Comparison of ENCODE assay signal across 27 cellular contexts in genomic region chr9:113952651-113953050, GRCh38.
DNase-seq lines count a peak whose midpoint lies in the region; ATAC-seq and TF ChIP-seq lines count a peak whose summit lies in the region.
"Had no signal": no experiment of that assay in that cellular context is flagged by ENCODE, and none has a peak within 500 bp of the region (broad histone marks: within the 10 kb centered on the region; RNA-seq: fewer than 3 reads in every experiment).

No MANE protein-coding gene starts in this region.

- no peak overlapping the region for H3K4me2 ChIP-seq in BLaER1
- H3K4me2 ChIP-seq in IMR-90 (ENCODE audit: low read depth, low read length): no peak overlapping the region
- H3K4me2 ChIP-seq in osteoblast (ENCODE audit: insufficient read depth, low read length): no peak overlapping the region
- H3K4me2 ChIP-seq: GM23338, KMS-11 had no signal

- ATAC-seq in IMR-90 (ENCODE audit: low read depth): no peak
- no peak for ATAC-seq in activated CD8-positive, alpha-beta T cell treated with anti-CD3 and anti-CD28 coated beads, Interleukin-2, amount 10 ng/mL, durations not matched to agents 7 days and 5 days
- ATAC-seq: CD8-positive, alpha-beta T cell; GM23338; PC-3; Right ventricle myocardium inferior; SK-N-SH treated with all-trans-retinoic acid at 6 μM for 48 hours had no signal

- POLR2A ChIA-PET in IMR-90 (lab: Charles Lee; ENCODE audit: unreplicated experiment): no interaction called here
- POLR2A ChIA-PET in activated CD8-positive, alpha-beta T cell treated with anti-CD3 and anti-CD28 coated beads, Interleukin-2, amount 10 ng/mL, durations not matched to agents 7 days and 5 days (lab: Charles Lee): no interaction called here

- no peaks in the 10 kb centered on the region for H3K27me3 Mint-ChIP-seq in T-helper 2 cell treated with Interferon-gamma antibody and Interleukin-4, amounts not matched to agents 5 μg/mL and 100 μg/mL, for 36 hours (ENCODE audit: low read depth)
- H3K27me3 Mint-ChIP-seq in activated CD8-positive, alpha-beta T cell treated with anti-CD3 and anti-CD28 coated beads, Interleukin-2, amount 10 ng/mL, durations not matched to agents 7 days and 5 days (ENCODE audit: low read depth): no peaks in the 10 kb centered on the region

- peak overlapping the region; percentile 58 for H2BK5ac ChIP-seq in IMR-90 (ENCODE audit: low read depth, low read length, poor library complexity, severe bottlenecking)

- no peak overlapping the region for H2AK9ac ChIP-seq in IMR-90 (replicated peaks; ENCODE audit: low read depth, low read length, poor library complexity)

- CTCF ChIA-PET in IMR-90 (lab: Yijun Ruan, JAX): no interaction called here
- CTCF ChIA-PET in activated CD8-positive, alpha-beta T cell treated with anti-CD3 and anti-CD28 coated beads, Interleukin-2, amount 10 ng/mL, durations not matched to agents 7 days and 5 days (lab: Charles Lee): no interaction called here

- H2BK20ac ChIP-seq in IMR-90 (ENCODE audit: low read depth, low read length): peak overlapping the region; percentile 11; the same call in 1 of the 2 replicates

- H2AFZ ChIP-seq in IMR-90 (replicated peaks; ENCODE audit: low read length, poor library complexity): no peak overlapping the region
- no peak overlapping the region for H2AFZ ChIP-seq in osteoblast (ENCODE audit: low read length)
- H2AFZ ChIP-seq: GM23338 had no signal

- peak overlapping the region; percentile 39; the same call in 1 of the 2 replicates for H3K18ac ChIP-seq in IMR-90 (ENCODE audit: low read depth, low read length)

- intact Hi-C loops in IMR-90 (cut with micrococcal nuclease): no loop called here

- H3K4me3 ChIP-seq in BLaER1 (no peak overlapping the region), IMR-90 (ENCODE audit: insufficient read depth, low read depth, low read length) (no peak overlapping the region), osteoblast (ENCODE audit: insufficient read depth, low read length) (no peak overlapping the region)
- H3K4me3 ChIP-seq: GM23338, SJCRH30 had no signal

- no peak overlapping the region for H3K56ac ChIP-seq in IMR-90 (ENCODE audit: extremely low read depth, insufficient read depth, low read length)

- H3K9ac ChIP-seq in BLaER1 (no peak overlapping the region), IMR-90 (ENCODE audit: low read depth, low read length) (no peak overlapping the region)
- H3K9ac ChIP-seq: KMS-11 had no signal

- H3K36me3 ChIP-seq in BLaER1 (peaks cover 53% of the 10 kb centered on the region), IMR-90 (ENCODE audit: control insufficient read depth, insufficient read depth, low read length) (no peaks in the 10 kb centered on the region), osteoblast (ENCODE audit: insufficient read depth, low read length) (no peaks in the 10 kb centered on the region)
- H3K36me3 ChIP-seq: SJCRH30 had no signal

- H2BK120ac ChIP-seq in IMR-90 (ENCODE audit: low read depth, low read length): peak overlapping the region; percentile 6; the same call in 1 of the 2 replicates

- no peaks in the 10 kb centered on the region for H3K36me3 Mint-ChIP-seq in T-helper 2 cell treated with Interferon-gamma antibody and Interleukin-4, amounts not matched to agents 5 μg/mL and 100 μg/mL, for 36 hours (ENCODE audit: low read depth)
- no peaks in the 10 kb centered on the region for H3K36me3 Mint-ChIP-seq in activated CD8-positive, alpha-beta T cell treated with anti-CD3 and anti-CD28 coated beads, Interleukin-2, amount 10 ng/mL, durations not matched to agents 7 days and 5 days (ENCODE audit: low read depth)
- H3K36me3 Mint-ChIP-seq: CD8-positive, alpha-beta T cell; IgD-negative memory B cell had no signal

- H3K9me3 ChIP-seq in BLaER1: no peaks in the 10 kb centered on the region
- H3K9me3 ChIP-seq in IMR-90 (ENCODE audit: control insufficient read depth, insufficient read depth, low read length): no peaks in the 10 kb centered on the region
- H3K9me3 ChIP-seq in osteoblast (ENCODE audit: low read depth, low read length): no peaks in the 10 kb centered on the region
- H3K9me3 ChIP-seq: SJCRH30 had no signal

- peak overlapping the region; percentile 22; the same call in 1 of the 2 replicates for H3K23ac ChIP-seq in IMR-90 (ENCODE audit: low read depth, low read length)

- H3K79me1 ChIP-seq in IMR-90 (ENCODE audit: low read depth in 1 of 2, low read length in 2 of 2): peaks cover 66 to 91% of the 10 kb centered on the region in 2 experiments

- no TSS peak for BruUV-seq in IMR-90 (replicated peaks; lab: Mats Ljungman, UMichigan)

- H3K27ac ChIP-seq in BLaER1 (peak overlapping the region; percentile 4; the same call in 1 of the 2 replicates), IMR-90 (ENCODE audit: insufficient read depth, low read length) (no peak overlapping the region; the same call in 1 of the 2 replicates), osteoblast (ENCODE audit: low read depth, low read length) (peak overlapping the region; percentile 56)
- H3K27ac ChIP-seq: KMS-11, SJCRH30 had no signal

- peaks cover 41% of the 10 kb centered on the region for H3K9me1 ChIP-seq in IMR-90 (ENCODE audit: insufficient read depth, low read length)

- H4K5ac ChIP-seq in IMR-90 (ENCODE audit: low read depth, low read length): peak overlapping the region; percentile 27; the same call in 1 of the 2 replicates

- peak overlapping the region; percentile 14 for H3K14ac ChIP-seq in IMR-90 (replicated peaks; ENCODE audit: low read depth, low read length)

- DNase-seq in IMR-90 (no peak), hepatic stellate cell (ENCODE audit: low spot score) (peak; percentile 11), osteoblast (ENCODE audit: insufficient read length, low spot score, missing footprints) (no peak), inferior parietal cortex (ENCODE audit: extremely low spot score) (no peak)
- no peak for DNase-seq in T-helper 2 cell treated with Interferon-gamma antibody and Interleukin-4, amounts not matched to agents 5 μg/mL and 100 μg/mL, for 36 hours (ENCODE audit: low spot score)
- no peak for DNase-seq in stimulated activated CD4-positive, alpha-beta T cell treated with anti-CD3 and anti-CD28 coated beads, Interleukin-2, amount 100 ng/mL, for 48 hours
- DNase-seq in activated CD8-positive, alpha-beta T cell treated with anti-CD3 and anti-CD28 coated beads, Interleukin-2, amount 10 ng/mL, durations not matched to agents 7 days and 5 days: no peak
- DNase-seq: 8988T; ACHN; DMS 273 treated with DMSO at 0.1 percent for 48 hours; DMS79 treated with DMSO at 0.1 percent for 48 hours; H9; MM.1S; NCI-H2029; NCI-H446 treated with DMSO at 0.1 percent for 48 hours; NCI-H526; NCI-H82; NK-92 treated with Interleukin-12 subunit alpha and Interleukin-12 subunit beta, amount 100 ng/mL, for 24 hours; PC-3; SJCRH30 had no signal

- no peak overlapping the region for H4K91ac ChIP-seq in IMR-90 (ENCODE audit: insufficient read depth, low read depth, low read length)

- TF ChIP-seq CTCF in IMR-90 (conservative IDR thresholded peaks at IDR 0.05; ENCODE audit: low read depth, low read length) (no peak), osteoblast (IDR thresholded peaks at IDR 0.05; ENCODE audit: extremely low read depth, low read depth, low read length) (no peak)

- H3K4me1 ChIP-seq in BLaER1 (peaks cover 48% of the 10 kb centered on the region), IMR-90 (ENCODE audit: control insufficient read depth, insufficient read depth, low read length) (peaks cover 37% of the 10 kb centered on the region), osteoblast (ENCODE audit: insufficient read depth, low read length) (peaks cover 54% of the 10 kb centered on the region)

- peak overlapping the region; percentile 12; the same call in 2 of the 3 replicates for H2BK15ac ChIP-seq in IMR-90 (ENCODE audit: low read depth, low read length)

- in situ Hi-C loops in IMR-90 (cut with MboI; ENCODE audit: low sequenced_read_pairs): no loop called here

- H3K27me3 ChIP-seq in BLaER1 (no peaks in the 10 kb centered on the region), IMR-90 (ENCODE audit: control insufficient read depth, insufficient read depth, low read length) (no peaks in the 10 kb centered on the region), osteoblast (ENCODE audit: insufficient read depth, low read length) (no peaks in the 10 kb centered on the region)
- H3K27me3 ChIP-seq: SJCRH30 had no signal

- peaks cover 75% of the 10 kb centered on the region for H3K79me2 ChIP-seq in osteoblast (ENCODE audit: insufficient read depth, low read length)

- no peak for TF ChIP-seq RAD21 in IMR-90 (IDR thresholded peaks at IDR 0.05; ENCODE audit: low read length)

- peak overlapping the region; percentile 64; the same call in 1 of the 2 replicates for H3K4ac ChIP-seq in IMR-90 (ENCODE audit: low read depth, low read length)

- TF ChIP-seq POLR2A in IMR-90 (IDR thresholded peaks at IDR 0.05; ENCODE audit: low read depth, low read length): no peak

- H4K20me1 ChIP-seq in BLaER1: peaks cover 79% of the 10 kb centered on the region
- no peaks in the 10 kb centered on the region for H4K20me1 ChIP-seq in IMR-90 (ENCODE audit: insufficient read depth, low read length)
- H4K20me1 ChIP-seq in osteoblast (ENCODE audit: insufficient read depth, low read length): peaks cover 7% of the 10 kb centered on the region

- H3K27ac Mint-ChIP-seq in T-helper 2 cell treated with Interferon-gamma antibody and Interleukin-4, amounts not matched to agents 5 μg/mL and 100 μg/mL, for 36 hours: no peak overlapping the region
- no peak overlapping the region for H3K27ac Mint-ChIP-seq in activated CD8-positive, alpha-beta T cell treated with anti-CD3 and anti-CD28 coated beads, Interleukin-2, amount 10 ng/mL, durations not matched to agents 7 days and 5 days
- H3K27ac Mint-ChIP-seq: CD8-positive, alpha-beta T cell; GM23338; IgD-negative memory B cell had no signal

- no peaks in the 10 kb centered on the region for H3K9me3 Mint-ChIP-seq in T-helper 2 cell treated with Interferon-gamma antibody and Interleukin-4, amounts not matched to agents 5 μg/mL and 100 μg/mL, for 36 hours
- H3K9me3 Mint-ChIP-seq in activated CD8-positive, alpha-beta T cell treated with anti-CD3 and anti-CD28 coated beads, Interleukin-2, amount 10 ng/mL, durations not matched to agents 7 days and 5 days (ENCODE audit: insufficient read depth): no peaks in the 10 kb centered on the region
- H3K9me3 Mint-ChIP-seq: CD8-positive, alpha-beta T cell; H9 had no signal

- H3K4me1 Mint-ChIP-seq in T-helper 2 cell treated with Interferon-gamma antibody and Interleukin-4, amounts not matched to agents 5 μg/mL and 100 μg/mL, for 36 hours (ENCODE audit: low read depth): no peaks in the 10 kb centered on the region
- H3K4me1 Mint-ChIP-seq in activated CD8-positive, alpha-beta T cell treated with anti-CD3 and anti-CD28 coated beads, Interleukin-2, amount 10 ng/mL, durations not matched to agents 7 days and 5 days (ENCODE audit: low read depth): no peaks in the 10 kb centered on the region
- H3K4me1 Mint-ChIP-seq: IgD-negative memory B cell had no signal

- H4K8ac ChIP-seq in IMR-90 (ENCODE audit: low read depth in 2 of 2, low read length in 2 of 2): peak overlapping the region in 1 of 2 experiments; percentile 79; a peak in 1 of 4 replicates

- H2AK5ac ChIP-seq in IMR-90 (ENCODE audit: low read depth, low read length): peak overlapping the region; percentile 42

- H3K4me3 Mint-ChIP-seq in T-helper 2 cell treated with Interferon-gamma antibody and Interleukin-4, amounts not matched to agents 5 μg/mL and 100 μg/mL, for 36 hours: no peak overlapping the region
- H3K4me3 Mint-ChIP-seq in activated CD8-positive, alpha-beta T cell treated with anti-CD3 and anti-CD28 coated beads, Interleukin-2, amount 10 ng/mL, durations not matched to agents 7 days and 5 days: no peak overlapping the region
- H3K4me3 Mint-ChIP-seq: CD8-positive, alpha-beta T cell; GM23338; H9; IgD-negative memory B cell had no signal

- dilution Hi-C loops in IMR-90 (cut with HindIII; ENCODE audit: low sequenced_read_pairs, unreplicated experiment): no loop called here
